Comparison of ENCODE assay signal across 1 cellular context in genomic region chr1:153746174-153746573, GRCh38.
TF ChIP-seq lines count a peak whose summit lies in the region.

No MANE protein-coding gene starts in this region.

TF ChIP-seq in GM23338, 12 proteins besides CTCF, POLR2A, EP300 and RAD21:
- TF ChIP-seq ETS1 (IDR thresholded peaks at IDR 0.05) = no peak
- TF ChIP-seq ZNF114 (CRISPR knock-in tag; IDR thresholded peaks at IDR 0.05) = no peak
- no peak for TF ChIP-seq REST (IDR thresholded peaks at IDR 0.05; ENCODE audit: unreplicated experiment)
- no peak for TF ChIP-seq ZNF462 (CRISPR knock-in tag; IDR thresholded peaks at IDR 0.05)
- no peak for TF ChIP-seq CREB1 (CRISPR knock-in tag; IDR thresholded peaks at IDR 0.05; ENCODE audit: low read depth)
- TF ChIP-seq EZH2phosphoT487 (IDR thresholded peaks at IDR 0.05; ENCODE audit: unreplicated experiment) = no peak
- no peak for TF ChIP-seq STAT1 (IDR thresholded peaks at IDR 0.05; ENCODE audit: unreplicated experiment)
- no peak for TF ChIP-seq EZH2 (IDR thresholded peaks at IDR 0.05; ENCODE audit: low read depth, unreplicated experiment)
- TF ChIP-seq JUNB (IDR thresholded peaks at IDR 0.05; ENCODE audit: unreplicated experiment) = no peak
- TF ChIP-seq ZNF331 (CRISPR knock-in tag; IDR thresholded peaks at IDR 0.05; ENCODE audit: low read depth) = no peak
- TF ChIP-seq POLR2AphosphoS5 (IDR thresholded peaks at IDR 0.05; ENCODE audit: low read depth) = no peak
- no peak for TF ChIP-seq NANOG (IDR thresholded peaks at IDR 0.05; ENCODE audit: borderline replicate concordance)
